Comparison of ENCODE assay signal across 8 cellular contexts in the genomic region with DNA sequence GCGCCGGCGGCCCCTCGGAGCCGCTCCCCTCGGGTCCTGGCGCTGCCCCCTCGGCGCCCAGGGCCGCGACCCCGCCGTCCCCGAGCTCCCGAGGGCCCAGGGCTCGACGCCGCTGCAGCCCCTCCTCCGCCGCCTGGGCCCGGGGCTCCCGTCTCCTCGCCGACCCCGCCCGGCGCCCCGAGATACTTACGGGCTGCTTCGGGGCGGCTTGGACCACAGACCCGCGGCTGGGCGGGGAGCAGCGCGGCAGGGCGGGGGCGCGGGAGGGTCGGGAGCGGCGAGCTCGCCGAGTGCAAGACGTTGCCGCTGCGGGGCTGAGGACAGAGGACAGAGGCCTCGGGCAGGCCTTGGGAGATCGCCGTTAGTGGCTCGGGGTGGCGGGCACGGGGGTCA. TPM values are rescaled to one million over a fixed set of nuclear protein-coding genes. Genes with fewer than 3 reads are reported as not detected.
DNase-seq lines count a peak whose midpoint lies in the region; ATAC-seq and TF ChIP-seq lines count a peak whose summit lies in the region.

No MANE protein-coding gene starts in this region.

- H3K36me3 Mint-ChIP-seq in activated CD8-positive, alpha-beta T cell treated with anti-CD3 and anti-CD28 coated beads for 36 hours (ENCODE audit: low read depth), result peaks cover 17% of the 10 kb centered on the region

- DNase-seq in D341Med (ENCODE audit: low spot score), result peak; percentile 66
- no peak for DNase-seq in activated CD8-positive, alpha-beta T cell treated with anti-CD3 and anti-CD28 coated beads for 36 hours
- no peak for DNase-seq in NCI-H2196 (lab: John Stamatoyannopoulos, UW; ENCODE audit: unreplicated experiment)
- no peak for DNase-seq in islet precursor cell
- DNase-seq in cerebellar cortex (ENCODE audit: low spot score), result no peak

- H3K27ac ChIP-seq in subcutaneous abdominal adipose tissue (ENCODE audit: low read depth, low read length), result peak overlapping the region; percentile 99

- peak overlapping the region; percentile 88 for H3K4me3 Mint-ChIP-seq in activated CD8-positive, alpha-beta T cell treated with anti-CD3 and anti-CD28 coated beads for 36 hours

- H3K36me3 ChIP-seq in subcutaneous abdominal adipose tissue (ENCODE audit: control insufficient read depth in 5 of 5, insufficient read depth in 5 of 5, low read length in 5 of 5), result peaks cover 7 to 16% (median 14%) of the 10 kb centered on the region in 5 donors

- peak; percentile 15 for ATAC-seq in HG02588 (IDR thresholded peaks at IDR 0.05; ENCODE audit: unreplicated experiment)
- no peak for ATAC-seq in activated CD8-positive, alpha-beta T cell treated with anti-CD3 and anti-CD28 coated beads for 36 hours

- H3K4me3 ChIP-seq in iPS-18c (ENCODE audit: insufficient read depth, low read depth, low read length), result peak overlapping the region; percentile 86
- H3K4me3 ChIP-seq in subcutaneous abdominal adipose tissue (ENCODE audit: low read depth in 1 of 5, low read length in 5 of 5), result peak overlapping the region in 4 of 5 donors; percentile 94 to 98 (median 97)

- H3K27me3 Mint-ChIP-seq in activated CD8-positive, alpha-beta T cell treated with anti-CD3 and anti-CD28 coated beads for 36 hours, result no peaks in the 10 kb centered on the region

- no peak for TF ChIP-seq CTCF in activated CD8-positive, alpha-beta T cell treated with anti-CD3 and anti-CD28 coated beads for 36 hours (IDR thresholded peaks at IDR 0.05)

- peaks cover 2 to 54% (median 45%) of the 10 kb centered on the region in 5 donors for H3K4me1 ChIP-seq in subcutaneous abdominal adipose tissue (ENCODE audit: control insufficient read depth in 5 of 5, insufficient read depth in 5 of 5, low read length in 5 of 5)

- CTCF ChIA-PET in activated CD8-positive, alpha-beta T cell treated with anti-CD3 and anti-CD28 coated beads for 36 hours (lab: Charles Lee), result interaction anchor here (1.2 to 10.2 kb wide), 10 partner anchors 15 to 282 kb away, joined by 3 to 116 read pairs (median 6); no protein-coding TSS in a partner anchor

- H3K27ac Mint-ChIP-seq in activated CD8-positive, alpha-beta T cell treated with anti-CD3 and anti-CD28 coated beads for 36 hours, result peak overlapping the region; percentile 78

- peak overlapping the region in 4 of 5 donors; percentile 87 to 97 (median 89) for H3K9ac ChIP-seq in subcutaneous abdominal adipose tissue (ENCODE audit: low read length in 5 of 5)

- POLR2A ChIA-PET in activated CD8-positive, alpha-beta T cell treated with anti-CD3 and anti-CD28 coated beads for 36 hours (lab: Charles Lee), result interaction anchor here (0.8 to 6.2 kb wide), 33 partner anchors 8 to 355 kb away, joined by 3 to 135 read pairs (median 6); a partner anchor contains a TSS

- peaks cover 41% of the 10 kb centered on the region for H3K4me1 Mint-ChIP-seq in activated CD8-positive, alpha-beta T cell treated with anti-CD3 and anti-CD28 coated beads for 36 hours (ENCODE audit: low read depth)

- H3K27me3 ChIP-seq in subcutaneous abdominal adipose tissue (ENCODE audit: control insufficient read depth in 5 of 5, insufficient read depth in 4 of 5, low read length in 5 of 5), result no peaks in the 10 kb centered on the region

- H3K9me3 ChIP-seq in iPS-18c (ENCODE audit: control insufficient read depth, insufficient read depth, low read length) (no peaks in the 10 kb centered on the region), subcutaneous abdominal adipose tissue (ENCODE audit: control insufficient read depth in 5 of 5, low read length in 5 of 5) (no peaks in the 10 kb centered on the region)

- intact Hi-C loops in activated CD8-positive, alpha-beta T cell treated with anti-CD3 and anti-CD28 coated beads for 36 hours (cut with micrococcal nuclease), result loop anchor here (10.0 kb wide), 1 partner anchor 289 kb away; a partner anchor contains a TSS

- no peaks in the 10 kb centered on the region for H3K9me3 Mint-ChIP-seq in activated CD8-positive, alpha-beta T cell treated with anti-CD3 and anti-CD28 coated beads for 36 hours

RNA-seq across cellular contexts. Expression of a gene that starts 0.3 kb away (rescaled TPM):
- total RNA-seq in activated CD8-positive, alpha-beta T cell treated with anti-CD3 and anti-CD28 coated beads for 36 hours, result 10 to 100 TPM; 34.4 to 40.5 TPM

RNA-seq across cellular contexts. Expression of a gene that starts 30.5 kb away (rescaled TPM):
- not detected for total RNA-seq in activated CD8-positive, alpha-beta T cell treated with anti-CD3 and anti-CD28 coated beads for 36 hours
